In the genomic region with DNA sequence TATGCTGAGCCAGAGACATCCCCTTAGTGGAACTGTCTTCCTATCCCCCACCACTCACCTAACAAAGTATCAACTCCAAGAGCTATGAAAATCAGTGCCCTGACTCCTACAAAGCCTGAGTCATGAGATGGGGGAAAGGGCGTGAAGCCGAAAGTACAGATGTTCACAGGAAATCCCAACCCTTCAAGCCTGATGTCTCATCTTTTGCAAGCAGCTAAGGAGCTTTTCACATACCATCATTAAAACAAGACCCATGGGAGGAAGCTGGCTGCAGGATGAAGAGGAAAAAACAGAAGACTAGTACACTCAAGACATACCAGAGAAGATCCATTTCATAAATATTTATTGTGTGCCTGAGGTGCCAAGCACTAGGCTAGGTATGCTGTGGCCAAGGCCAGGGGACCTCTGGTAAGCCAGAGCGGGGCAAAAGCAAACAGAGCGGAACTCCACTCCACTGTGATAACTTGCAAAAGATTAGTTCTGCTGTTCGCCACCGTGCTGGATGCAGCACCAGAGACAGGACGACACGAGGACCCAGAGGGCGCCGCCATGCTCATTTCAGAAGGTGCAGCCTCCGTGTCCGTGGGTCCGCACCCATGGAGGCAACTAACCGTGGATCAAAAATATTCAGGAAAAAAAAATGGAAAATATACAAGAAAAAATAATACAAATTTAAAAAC, we compare ENCODE assay signal across 9 cellular contexts. TPM values are rescaled to one million over a fixed set of nuclear protein-coding genes. Genes with fewer than 3 reads are reported as not detected.
DNase-seq lines count a peak whose midpoint lies in the region; ATAC-seq and TF ChIP-seq lines count a peak whose summit lies in the region.
"Had no signal": no experiment of that assay in that cellular context is flagged by ENCODE, and none has a peak within 500 bp of the region (broad histone marks: within the 10 kb centered on the region; RNA-seq: fewer than 3 reads in every experiment).

No MANE protein-coding gene starts in this region.

- no peak for TF ChIP-seq POLR2A in NB4 (IDR thresholded peaks at IDR 0.05; ENCODE audit: extremely low read depth, insufficient read length)

- no peaks in the 10 kb centered on the region for H3K9me3 ChIP-seq in neural progenitor cell (ENCODE audit: low read depth)

- H3K4me3 Mint-ChIP-seq in neural progenitor cell: peak overlapping the region; percentile 9

- H3K27me3 ChIP-seq in neural progenitor cell: no peaks in the 10 kb centered on the region

- H3K4me2 ChIP-seq in neural progenitor cell: no peak overlapping the region

- H4K20me1 ChIP-seq in neural progenitor cell (ENCODE audit: low read depth): peaks cover under 1% of the 10 kb centered on the region

- DNase-seq in AG20443 (ENCODE audit: low spot score) (peak; percentile 61), NB4 (ENCODE audit: low read depth) (peak; percentile 35), dermis blood vessel endothelial cell (peak; percentile 74), neural progenitor cell (ENCODE audit: low spot score) (peak; percentile 1), inferior parietal cortex (ENCODE audit: extremely low spot score) (no peak), NCI-H2029 treated with DMSO at 0.1 percent for 48 hours (lab: John Stamatoyannopoulos, UW) (no peak)
- DNase-seq in activated effector memory CD4-positive, alpha-beta T cell treated with anti-CD3 and anti-CD28 coated beads, Interleukin-2, amount 50 U/mL, for 16 hours: no peak
- DNase-seq: GDM1 had no signal

- no peak overlapping the region for H3K27ac Mint-ChIP-seq in neural progenitor cell

- H3K79me2 ChIP-seq in neural progenitor cell (ENCODE audit: low read depth): peaks cover 1% of the 10 kb centered on the region

- H3K4me3 ChIP-seq in NB4 (ENCODE audit: low read depth, low read length) (no peak overlapping the region), neural progenitor cell (no peak overlapping the region)

- TF ChIP-seq CTCF in NB4 (IDR thresholded peaks at IDR 0.05; ENCODE audit: low read depth, low read length) (no peak), neural progenitor cell (IDR thresholded peaks at IDR 0.05) (no peak)

- no peak overlapping the region for H2AFZ ChIP-seq in neural progenitor cell (replicated peaks)

- H3F3A ChIP-seq in neural progenitor cell (ENCODE audit: low read depth): peaks cover 24% of the 10 kb centered on the region

- no peak overlapping the region for H3K9ac ChIP-seq in neural progenitor cell

- H3K36me3 ChIP-seq in neural progenitor cell: no peaks in the 10 kb centered on the region

- H3K27me3 Mint-ChIP-seq in neural progenitor cell (ENCODE audit: insufficient read depth, low read depth): peaks cover 14% of the 10 kb centered on the region

- H3K4me1 Mint-ChIP-seq in neural progenitor cell: peaks cover 42% of the 10 kb centered on the region

- no peak for ATAC-seq in HG03045 (IDR thresholded peaks at IDR 0.05; ENCODE audit: unreplicated experiment)

- peaks cover 5% of the 10 kb centered on the region for H3K4me1 ChIP-seq in neural progenitor cell

- H3K27ac ChIP-seq in neural progenitor cell: no peak overlapping the region

- peaks cover under 1% of the 10 kb centered on the region for H3K36me3 Mint-ChIP-seq in neural progenitor cell

- H3K9me3 Mint-ChIP-seq in neural progenitor cell: no peaks in the 10 kb centered on the region

RNA-seq across cellular contexts. Expression of a gene that starts 4.5 kb away (rescaled TPM):
- total RNA-seq in dermis blood vessel endothelial cell (3.9 and 5.1 TPM in 2 replicates), neural progenitor cell (ENCODE audit: low replicate concordance) (2.2 and 11.1 TPM in 2 replicates)

Comparison
In these comparisons a context has a peak if more than half of its experiments do, and no peak if none do; other contexts are left out.
1. DNase-seq: peak in AG20443 (single experiment), NB4 (single experiment), dermis blood vessel endothelial cell (single experiment) and neural progenitor cell (single experiment); none in inferior parietal cortex (single experiment), activated effector memory CD4-positive, alpha-beta T cell treated with anti-CD3 and anti-CD28 coated beads, Interleukin-2, amount 50 U/mL, for 16 hours (single experiment) and NCI-H2029 treated with DMSO at 0.1 percent for 48 hours (single experiment).